Comparison of ENCODE assay signal across 8 cellular contexts in the genomic region with DNA sequence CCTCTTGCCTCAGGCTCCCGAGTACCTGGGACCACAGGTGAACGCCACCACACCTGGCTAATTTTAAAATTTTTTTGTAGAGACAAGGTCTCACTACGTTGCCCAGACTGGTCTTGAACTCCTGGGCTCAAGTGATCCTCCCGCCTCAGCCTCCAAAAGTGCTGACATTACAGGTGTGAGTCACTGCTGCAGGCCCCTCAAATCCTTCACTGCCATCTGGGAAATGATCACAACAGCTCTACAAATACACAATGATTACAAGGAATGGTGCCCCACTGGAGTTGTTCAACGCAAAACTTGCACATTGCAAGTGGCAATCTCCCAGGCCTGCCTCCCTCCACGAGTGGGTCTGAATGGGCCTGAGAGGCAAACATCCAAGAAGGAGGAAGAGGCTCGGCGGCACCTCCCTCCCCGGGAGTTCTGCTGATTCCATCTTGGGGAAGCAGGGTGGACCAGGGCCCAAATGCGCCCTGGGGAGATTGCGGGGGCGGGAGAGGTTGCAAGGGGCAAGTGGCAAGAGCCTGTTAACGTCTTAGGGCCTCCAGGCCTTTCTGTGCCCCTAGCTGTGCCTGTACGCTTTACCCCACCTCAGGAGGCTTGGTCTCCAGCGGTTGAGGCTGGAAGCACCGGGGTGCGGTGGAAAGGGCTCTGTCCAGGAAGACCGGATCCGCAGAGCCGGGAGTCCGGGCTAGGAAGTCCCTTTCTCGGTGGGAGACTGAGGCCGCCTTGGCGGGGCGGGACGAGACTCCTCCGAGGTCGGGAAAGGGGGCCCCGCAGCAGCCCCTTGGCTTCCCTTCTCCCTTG. TPM values are rescaled to one million over a fixed set of nuclear protein-coding genes. Genes with fewer than 3 reads are reported as not detected.
DNase-seq lines count a peak whose midpoint lies in the region; ATAC-seq and TF ChIP-seq lines count a peak whose summit lies in the region.

No MANE protein-coding gene starts in this region.

- H3K27ac ChIP-seq in psoas muscle = peak overlapping the region; percentile 75

- H3K4me3 ChIP-seq in H7 (ENCODE audit: insufficient read depth, low read depth, low read length) (peak overlapping the region; percentile 53), psoas muscle (peak overlapping the region; percentile 78)

- peaks cover under 1% of the 10 kb centered on the region for H3K4me1 ChIP-seq in psoas muscle

- CTCF ChIA-PET in T-cell (lab: Charles Lee) = interaction anchor here in 1 of 2 donors (1.5 kb wide), 1 partner anchor 117 kb away, joined by 4 read pairs; no protein-coding TSS in a partner anchor

- H3K36me3 Mint-ChIP-seq in T-cell = no peaks in the 10 kb centered on the region
- H3K36me3 Mint-ChIP-seq in glutamatergic neuron (ENCODE audit: unreplicated experiment) = no peaks in the 10 kb centered on the region

- 36 to 49% (median 45%) methylated on average over 21 to 29 of the region's 29 CpGs for WGBS in psoas muscle, 3 donors

- no peaks in the 10 kb centered on the region for H3K9me3 ChIP-seq in psoas muscle

- peak; percentile 75 for DNase-seq in H7
- no peak for DNase-seq in T-cell
- DNase-seq in glutamatergic neuron = no peak
- peak; percentile 74 to 79 for DNase-seq in psoas muscle
- DNase-seq in stimulated activated CD4-positive, alpha-beta T cell treated with anti-CD3 and anti-CD28 coated beads, Interleukin-4, amount 100 ng/mL, for 24 hours = no peak
- no peak for DNase-seq in AML-193 (lab: John Stamatoyannopoulos, UW)
- DNase-seq in cortex of kidney (lab: John Stamatoyannopoulos, UW) = no peak

- H3K36me3 ChIP-seq in H7 (replicated peaks; ENCODE audit: control insufficient read depth, insufficient read depth, low read length) (no peaks in the 10 kb centered on the region), psoas muscle (ENCODE audit: insufficient read depth in 1 of 2, low read depth in 1 of 2) (peaks cover 0 to 4% of the 10 kb centered on the region in 2 donors)

- H3K27me3 Mint-ChIP-seq in T-cell = peaks cover 0 to 2% of the 10 kb centered on the region in 2 donors
- H3K27me3 Mint-ChIP-seq in glutamatergic neuron (ENCODE audit: unreplicated experiment) = peaks cover 12% of the 10 kb centered on the region

- ATAC-seq in T-cell (replicated peaks in 1 of 4) (no peak), psoas muscle (peak in 3 of 4 donors; percentile 19 to 23 (median 23)), GM19395 (IDR thresholded peaks at IDR 0.05; ENCODE audit: unreplicated experiment) (no peak)

- TF ChIP-seq CTCF in glutamatergic neuron (IDR thresholded peaks at IDR 0.05; ENCODE audit: partially characterized antibody, unreplicated experiment) (no peak), psoas muscle (IDR thresholded peaks at IDR 0.05) (peak; percentile 4)

- intact Hi-C loops in psoas muscle (cut with DNase I) = loop anchor here (2.0 to 5.0 kb wide), 5 partner anchors 35 to 118 kb away; no protein-coding TSS in a partner anchor

- POLR2A ChIA-PET in T-cell (lab: Charles Lee) = no interaction called here

- H3K27me3 ChIP-seq in H7 (ENCODE audit: control insufficient read depth, insufficient read depth, low read length) (peaks cover 4% of the 10 kb centered on the region), psoas muscle (ENCODE audit: insufficient read depth in 3 of 3, low read length in 2 of 3) (peaks cover 0 to 7% (median 0%) of the 10 kb centered on the region in 3 donors)

- peaks cover 22 to 37% (median 26%) of the 10 kb centered on the region in 3 donors for H3K4me1 Mint-ChIP-seq in T-cell
- peaks cover 3% of the 10 kb centered on the region for H3K4me1 Mint-ChIP-seq in glutamatergic neuron (ENCODE audit: low read depth, unreplicated experiment)

- H3K9me3 Mint-ChIP-seq in T-cell (no peaks in the 10 kb centered on the region), glutamatergic neuron (ENCODE audit: unreplicated experiment) (peaks cover 2% of the 10 kb centered on the region)

- H3K27ac Mint-ChIP-seq in T-cell = no peak overlapping the region
- H3K27ac Mint-ChIP-seq in glutamatergic neuron (ENCODE audit: unreplicated experiment) = no peak overlapping the region

- H3K4me3 Mint-ChIP-seq in T-cell (peak overlapping the region; percentile 44 to 63 (median 63)), glutamatergic neuron (ENCODE audit: unreplicated experiment) (peak overlapping the region; percentile 67)

RNA-seq across cellular contexts. Expression of a gene that starts 0.7 kb away (rescaled TPM):
- 24.6 and 31.8 TPM in 2 replicates for total RNA-seq in H7 (2014; rRNA removed; shearing (Covaris generic))
- total RNA-seq in T-cell (10 to 100 TPM in 3 of 5 donors, 1 to 10 TPM in 2; 4.0 to 12.3 (median 11.3) TPM), glutamatergic neuron (ENCODE audit: unreplicated experiment) (1.9 TPM), psoas muscle (100 to 1,000 TPM in 2 of 4 donors, 10 to 100 TPM in 2; 64.8 to 106 (median 87.9) TPM)
- polyA plus RNA-seq in psoas muscle = 10 to 100 TPM; 44.2 to 65.1 (median 49.0) TPM

RNA-seq across cellular contexts. Expression of a gene that starts 24.9 kb away (rescaled TPM):
- 159 and 249 TPM in 2 replicates for total RNA-seq in H7 (2014; rRNA removed; shearing (Covaris generic))
- 1 to 10 TPM; 2.3 to 4.2 (median 2.7) TPM for total RNA-seq in T-cell
- 32.4 TPM for total RNA-seq in glutamatergic neuron (ENCODE audit: unreplicated experiment)
- under 1 TPM; 0.15 to 0.84 (median 0.46) TPM for total RNA-seq in psoas muscle
- under 1 TPM in 2 of 3 donors, not detected in 1; 0.14 to 0.18 TPM for polyA plus RNA-seq in psoas muscle

RNA-seq across cellular contexts. Expression of a gene that starts 58.8 kb away (rescaled TPM):
- 0.14 and 0.18 TPM in 2 replicates for total RNA-seq in H7 (2014; rRNA removed; shearing (Covaris generic))
- total RNA-seq in T-cell (1 to 10 TPM in 2 of 5 donors, under 1 TPM in 3; 0.55 to 3.7 (median 0.66) TPM), glutamatergic neuron (ENCODE audit: unreplicated experiment) (not detected), psoas muscle (under 1 TPM in 1 of 4 donors, not detected in 3; 0.06 TPM)
- under 1 TPM in 1 of 3 donors, not detected in 2; 0.04 TPM for polyA plus RNA-seq in psoas muscle

Comparison
In these comparisons a context has a peak if more than half of its experiments do, and no peak if none do; other contexts are left out.
1. DNase-seq: peak in H7 (single experiment) and psoas muscle (2 of 2); none in T-cell (0 of 34), glutamatergic neuron (single experiment), stimulated activated CD4-positive, alpha-beta T cell treated with anti-CD3 and anti-CD28 coated beads, Interleukin-4, amount 100 ng/mL, for 24 hours (single experiment), AML-193 (0 of 2) and cortex of kidney (single experiment).
2. ATAC-seq: peak in psoas muscle (3 of 4); none in T-cell (0 of 4) and GM19395 (single experiment).